Comparison of ENCODE assay signal across 24 cellular contexts in the genomic region with DNA sequence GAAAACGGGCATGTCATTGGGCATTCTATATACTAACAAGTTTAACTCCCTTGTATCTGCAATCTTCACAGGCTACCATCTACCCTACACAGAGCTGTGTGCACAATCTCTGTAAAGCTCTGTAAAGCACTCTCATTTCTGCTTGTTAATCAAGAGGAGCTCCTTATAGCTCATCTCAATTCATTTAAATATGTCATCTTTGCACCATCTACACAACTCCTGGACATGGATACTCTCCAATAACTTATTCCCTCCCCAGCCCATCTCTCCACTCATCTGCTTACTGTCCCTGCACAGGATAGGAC.
DNase-seq lines count a peak whose midpoint lies in the region; ATAC-seq and TF ChIP-seq lines count a peak whose summit lies in the region.
"Had no signal": no experiment of that assay in that cellular context is flagged by ENCODE, and none has a peak within 500 bp of the region (broad histone marks: within the 10 kb centered on the region; RNA-seq: fewer than 3 reads in every experiment).

No MANE protein-coding gene starts in this region.

- no peak overlapping the region for H3K4me3 ChIP-seq in Caco-2 (ENCODE audit: low read depth, low read length)
- H3K4me3 ChIP-seq in naive thymus-derived CD4-positive, alpha-beta T cell (ENCODE audit: low read length): peak overlapping the region; percentile 17
- H3K4me3 ChIP-seq: ascending aorta, hepatocyte, K562, psoas muscle, smooth muscle cell, thoracic aorta had no signal

- peak; percentile 32 to 39 for ATAC-seq in activated naive CD4-positive, alpha-beta T cell treated with anti-CD3 and anti-CD28 coated beads, Interleukin-2, amount 50 U/mL, for 72 hours
- ATAC-seq in naive thymus-derived CD4-positive, alpha-beta T cell: no peak
- no peak for ATAC-seq in HG03135 (IDR thresholded peaks at IDR 0.05; ENCODE audit: unreplicated experiment)
- ATAC-seq: K562, psoas muscle had no signal

- no peaks in the 10 kb centered on the region for H3K27me3 ChIP-seq in Caco-2 (replicated peaks; ENCODE audit: control insufficient read depth, insufficient read depth, low read length)
- H3K27me3 ChIP-seq in naive thymus-derived CD4-positive, alpha-beta T cell (ENCODE audit: control insufficient read depth in 2 of 2, insufficient read depth in 2 of 2, low read length in 2 of 2): no peaks in the 10 kb centered on the region
- H3K27me3 ChIP-seq: ascending aorta, hepatocyte had no signal

- H3K27ac Mint-ChIP-seq in T-helper 1 cell treated with Interleukin-12 subunit alpha and Interleukin-12 subunit beta and Interleukin-4 antibody, amounts not matched to agents 30 μg/mL and 1 μg/mL, for 36 hours: peak overlapping the region; percentile 91
- H3K27ac Mint-ChIP-seq in Caco-2 (ENCODE audit: unreplicated experiment) (peak overlapping the region; percentile 29), chondrocyte (ENCODE audit: unreplicated experiment) (no peak overlapping the region)
- peak overlapping the region; percentile 69 to 89 for H3K27ac Mint-ChIP-seq in activated naive CD4-positive, alpha-beta T cell treated with anti-CD3 and anti-CD28 coated beads, Interleukin-2, amount 50 U/mL, for 72 hours
- H3K27ac Mint-ChIP-seq in naive thymus-derived CD4-positive, alpha-beta T cell: peak overlapping the region; percentile 94 to 99 (median 98)

- H3K36me3 ChIP-seq in Caco-2 (ENCODE audit: control insufficient read depth, insufficient read depth, low read length): peaks cover 5% of the 10 kb centered on the region; the same call in 1 of the 2 replicates
- H3K36me3 ChIP-seq in naive thymus-derived CD4-positive, alpha-beta T cell (ENCODE audit: control insufficient read depth in 2 of 3, insufficient read depth in 3 of 3, low read length in 3 of 3): peaks cover 0 to 3% (median 0%) of the 10 kb centered on the region in 3 experiments
- H3K36me3 ChIP-seq: ascending aorta, thoracic aorta had no signal

- H3K4me1 Mint-ChIP-seq in T-helper 1 cell treated with Interleukin-12 subunit alpha and Interleukin-12 subunit beta and Interleukin-4 antibody, amounts not matched to agents 30 μg/mL and 1 μg/mL, for 36 hours (ENCODE audit: low read depth): peaks cover 71% of the 10 kb centered on the region
- H3K4me1 Mint-ChIP-seq in Caco-2 (ENCODE audit: low read depth, unreplicated experiment) (peaks cover 7% of the 10 kb centered on the region), chondrocyte (ENCODE audit: low read depth) (no peaks in the 10 kb centered on the region)
- peaks cover 41 to 97% (median 84%) of the 10 kb centered on the region in 7 donors for H3K4me1 Mint-ChIP-seq in naive thymus-derived CD4-positive, alpha-beta T cell

- peak overlapping the region; percentile 95 for H3K27ac ChIP-seq in naive thymus-derived CD4-positive, alpha-beta T cell (ENCODE audit: low read depth, low read length)
- H3K27ac ChIP-seq: ascending aorta, hepatocyte, psoas muscle, thoracic aorta had no signal

- CTCF ChIA-PET in Caco-2 (lab: Charles Lee): interaction anchor here (0.9 kb wide), 1 partner anchor 286 kb away, joined by 3 read pairs; no protein-coding TSS in a partner anchor
- CTCF ChIA-PET in naive thymus-derived CD4-positive, alpha-beta T cell (lab: Charles Lee): interaction anchor here (0.5 to 3.8 kb wide), 7 partner anchors 10 to 209 kb away, joined by 3 to 19 read pairs (median 5); partner anchors contain the start of gene DPP4

- peaks cover 85% of the 10 kb centered on the region for H3K36me3 Mint-ChIP-seq in T-helper 1 cell treated with Interleukin-12 subunit alpha and Interleukin-12 subunit beta and Interleukin-4 antibody, amounts not matched to agents 30 μg/mL and 1 μg/mL, for 36 hours (ENCODE audit: low read depth)
- H3K36me3 Mint-ChIP-seq in Caco-2 (ENCODE audit: insufficient read depth, unreplicated experiment) (peaks cover 52% of the 10 kb centered on the region), chondrocyte (ENCODE audit: low read depth) (no peaks in the 10 kb centered on the region)
- H3K36me3 Mint-ChIP-seq in activated naive CD4-positive, alpha-beta T cell treated with anti-CD3 and anti-CD28 coated beads, Interleukin-2, amount 50 U/mL, for 72 hours: peaks cover 11 to 50% of the 10 kb centered on the region in 2 donors
- peaks cover 0 to 71% (median 18%) of the 10 kb centered on the region in 5 donors for H3K36me3 Mint-ChIP-seq in naive thymus-derived CD4-positive, alpha-beta T cell

- no peak for DNase-seq in T-helper 1 cell
- no peak for DNase-seq in Caco-2
- no peak for DNase-seq in activated naive CD4-positive, alpha-beta T cell treated with anti-CD3 and anti-CD28 coated beads, Interleukin-2, amount 50 U/mL, for 72 hours (ENCODE audit: low spot score in 2 of 2)
- DNase-seq in naive thymus-derived CD4-positive, alpha-beta T cell: no peak
- no peak for DNase-seq in Ammon's horn (ENCODE audit: low spot score)
- DNase-seq in chondrocyte (ENCODE audit: low spot score): no peak
- DNase-seq: 8988T; activated CD4-positive, CD25-positive, alpha-beta regulatory T cell treated with anti-CD3 and anti-CD28 coated beads, Interleukin-2, amount 50 U/mL, for 72 hours; DMS153; kidney; mesendoderm; NCI-H1092; NCI-H524 treated with DMSO at 0.1 percent for 48 hours; psoas muscle; SHP77; stimulated activated CD8-positive, alpha-beta memory T cell treated with anti-CD3 and anti-CD28 coated beads, Interleukin-4, amount 100 ng/mL, for 48 hours had no signal

- POLR2A ChIA-PET in Caco-2 (lab: Charles Lee): no interaction called here
- POLR2A ChIA-PET in naive thymus-derived CD4-positive, alpha-beta T cell (lab: Charles Lee): interaction anchor here (0.6 to 7.1 kb wide), 7 partner anchors 9 to 61 kb away, joined by 3 to 52 read pairs (median 13); partner anchors contain the start of gene DPP4

- peak overlapping the region; percentile 22 for H3K4me3 Mint-ChIP-seq in T-helper 1 cell treated with Interleukin-12 subunit alpha and Interleukin-12 subunit beta and Interleukin-4 antibody, amounts not matched to agents 30 μg/mL and 1 μg/mL, for 36 hours
- no peak overlapping the region for H3K4me3 Mint-ChIP-seq in Caco-2 (ENCODE audit: unreplicated experiment)
- peak overlapping the region; percentile 44 to 83 (median 62) for H3K4me3 Mint-ChIP-seq in naive thymus-derived CD4-positive, alpha-beta T cell
- H3K4me3 Mint-ChIP-seq in chondrocyte (ENCODE audit: unreplicated experiment): no peak overlapping the region
- H3K4me3 Mint-ChIP-seq: neural crest cell had no signal

- BruUV-seq in Caco-2 (replicated peaks; lab: Mats Ljungman, UMichigan): no TSS peak

- H3K27me3 Mint-ChIP-seq in T-helper 1 cell treated with Interleukin-12 subunit alpha and Interleukin-12 subunit beta and Interleukin-4 antibody, amounts not matched to agents 30 μg/mL and 1 μg/mL, for 36 hours (ENCODE audit: low read depth): no peaks in the 10 kb centered on the region
- H3K27me3 Mint-ChIP-seq in Caco-2 (ENCODE audit: insufficient read depth, unreplicated experiment) (no peaks in the 10 kb centered on the region), chondrocyte (ENCODE audit: low read depth) (peaks cover 39% of the 10 kb centered on the region)
- no peaks in the 10 kb centered on the region for H3K27me3 Mint-ChIP-seq in naive thymus-derived CD4-positive, alpha-beta T cell

- H3K4me1 ChIP-seq in Caco-2: no peaks in the 10 kb centered on the region
- peaks cover 47 to 76% of the 10 kb centered on the region in 2 donors for H3K4me1 ChIP-seq in naive thymus-derived CD4-positive, alpha-beta T cell (ENCODE audit: control insufficient read depth in 2 of 2, insufficient read depth in 2 of 2, low read length in 2 of 2)
- H3K4me1 ChIP-seq: ascending aorta, psoas muscle had no signal

- no peaks in the 10 kb centered on the region for H3K9me3 Mint-ChIP-seq in T-helper 1 cell treated with Interleukin-12 subunit alpha and Interleukin-12 subunit beta and Interleukin-4 antibody, amounts not matched to agents 30 μg/mL and 1 μg/mL, for 36 hours
- H3K9me3 Mint-ChIP-seq in Caco-2 (ENCODE audit: unreplicated experiment) (no peaks in the 10 kb centered on the region), chondrocyte (ENCODE audit: low read depth) (no peaks in the 10 kb centered on the region)
- peaks cover 0 to 5% of the 10 kb centered on the region in 2 donors for H3K9me3 Mint-ChIP-seq in activated naive CD4-positive, alpha-beta T cell treated with anti-CD3 and anti-CD28 coated beads, Interleukin-2, amount 50 U/mL, for 72 hours
- H3K9me3 Mint-ChIP-seq in naive thymus-derived CD4-positive, alpha-beta T cell: peaks cover 0 to 5% (median 0%) of the 10 kb centered on the region in 11 donors

- intact Hi-C loops in Caco-2 (cut with micrococcal nuclease; ENCODE audit: unreplicated experiment): no loop called here
- intact Hi-C loops in naive thymus-derived CD4-positive, alpha-beta T cell (cut with micrococcal nuclease): loop anchor here (2.0 to 5.0 kb wide), 8 partner anchors 110 to 1520 kb away; partner anchors contain the start of genes PSMD14 (in 2 of the 2), GCA (in 1 of the 2), IFIH1 (in 1 of the 2) and RBMS1 (in 1 of the 2)

- no peaks in the 10 kb centered on the region for H3K9me3 ChIP-seq in Caco-2
- no peaks in the 10 kb centered on the region for H3K9me3 ChIP-seq in naive thymus-derived CD4-positive, alpha-beta T cell (ENCODE audit: control insufficient read depth in 2 of 3, low read length in 3 of 3)
- H3K9me3 ChIP-seq: ascending aorta, psoas muscle, thoracic aorta had no signal

- TF ChIP-seq CTCF in Caco-2 (IDR thresholded peaks at IDR 0.05; ENCODE audit: insufficient read depth in 1 of 2, low read depth in 1 of 2, low read length in 1 of 2, severe bottlenecking in 1 of 2, unreplicated experiment in 1 of 2) (no peak), chondrocyte (IDR thresholded peaks at IDR 0.05) (no peak)

Comparison
In these comparisons a context has a peak if more than half of its experiments do, and no peak if none do; other contexts are left out.
1. H3K4me3 Mint-ChIP-seq: peak in T-helper 1 cell treated with Interleukin-12 subunit alpha and Interleukin-12 subunit beta and Interleukin-4 antibody, amounts not matched to agents 30 μg/mL and 1 μg/mL, for 36 hours (single experiment) and naive thymus-derived CD4-positive, alpha-beta T cell (10 of 10); none in Caco-2 (single experiment) and chondrocyte (single experiment).
2. ATAC-seq: peak in activated naive CD4-positive, alpha-beta T cell treated with anti-CD3 and anti-CD28 coated beads, Interleukin-2, amount 50 U/mL, for 72 hours (2 of 2); none in naive thymus-derived CD4-positive, alpha-beta T cell (single experiment) and HG03135 (single experiment).